15 cellular contexts compared by ENCODE assay signal in genomic region chr3:150428562-150428961, GRCh38.
"Had no signal": no experiment of that assay in that cellular context is flagged by ENCODE, and none has a peak within 500 bp of the region (broad histone marks: within the 10 kb centered on the region; RNA-seq: fewer than 3 reads in every experiment).

No MANE protein-coding gene starts in this region.

- H3K9me3 ChIP-seq: esophagus squamous epithelium, psoas muscle, right lobe of liver, spleen, thoracic aorta had no signal

- H3K36me3 ChIP-seq: brain microvascular endothelial cell, neural progenitor cell, right lobe of liver, thoracic aorta had no signal

- H2AFZ ChIP-seq: neural progenitor cell had no signal

- FAIRE-seq: endothelial cell of umbilical vein had no signal

- DNase-seq: activated CD4-positive, alpha-beta T cell treated with anti-CD3 and anti-CD28 coated beads, Interleukin-2, amount 50 U/mL, for 1 hour; activated CD8-positive, alpha-beta memory T cell treated with anti-CD3 and anti-CD28 coated beads for 24 hours; activated naive CD4-positive, alpha-beta T cell; activated naive CD8-positive, alpha-beta T cell treated with anti-CD3 and anti-CD28 coated beads, Interleukin-2, amount 10 ng/mL, durations not matched to agents 7 days and 5 days; anterior cingulate cortex; brain microvascular endothelial cell; effector CD8-positive, alpha-beta T cell; esophagus squamous epithelium; foreskin melanocyte; psoas muscle; right lobe of liver; spleen had no signal

- H3K4me3 ChIP-seq: esophagus squamous epithelium, neural progenitor cell, psoas muscle, right lobe of liver, spleen, thoracic aorta had no signal

- ATAC-seq: psoas muscle had no signal

- H3K9ac ChIP-seq: neural progenitor cell had no signal

- H3K27ac ChIP-seq: brain microvascular endothelial cell, esophagus squamous epithelium, neural progenitor cell, psoas muscle, right lobe of liver, spleen, thoracic aorta had no signal

- H3K4me2 ChIP-seq: neural progenitor cell had no signal

- H3K27me3 ChIP-seq: brain microvascular endothelial cell, esophagus squamous epithelium, neural progenitor cell, right lobe of liver, spleen had no signal
